In genomic region chr1:53740621-53741105, GRCh38 we compare ENCODE assay signal across 14 cellular contexts. TPM values are rescaled to one million over a fixed set of nuclear protein-coding genes. Genes with fewer than 3 reads are reported as not detected.
DNase-seq lines count a peak whose midpoint lies in the region; TF ChIP-seq lines count a peak whose summit lies in the region.
"Had no signal": no experiment of that assay in that cellular context is flagged by ENCODE, and none has a peak within 500 bp of the region (broad histone marks: within the 10 kb centered on the region; RNA-seq: fewer than 3 reads in every experiment).

No MANE protein-coding gene starts in this region.

- H3K27me3 ChIP-seq in AG04450 (ENCODE audit: control insufficient read depth, insufficient read depth, low read length): no peaks in the 10 kb centered on the region
- H3K27me3 ChIP-seq: SJCRH30 had no signal

- peaks cover 4% of the 10 kb centered on the region for H3K9me3 ChIP-seq in AG04450 (ENCODE audit: control insufficient read depth, insufficient read depth, low read length)
- H3K9me3 ChIP-seq: neutrophil had no signal

- H3K27ac ChIP-seq in AG04450 (ENCODE audit: low read depth, low read length): peak overlapping the region; percentile 77
- H3K27ac ChIP-seq: neutrophil, SJCRH30 had no signal

- intact Hi-C loops in activated T-helper 1 cell treated with anti-CD3 and anti-CD28 coated beads, Interleukin-12 subunit alpha, Interleukin-12 subunit beta, Interleukin-2, Interleukin-4 antibody, amounts not matched to agents 30 ng/mL and 10 ng/mL and 1 ng/mL, durations not matched to agents 14 hours and 24 hours and 36 hours (cut with micrococcal nuclease): no loop called here

- DNase-seq in AG04450 (ENCODE audit: low read depth, low spot score) (no peak), GM04504 (ENCODE audit: low read depth) (peak; percentile 76), immature natural killer cell (no peak), NCI-H2081 treated with DMSO at 0.1 percent for 48 hours (lab: John Stamatoyannopoulos, UW) (no peak), NCI-H1417 (lab: John Stamatoyannopoulos, UW) (no peak), A172 (ENCODE audit: low spot score) (no peak), germinal center (ENCODE audit: low spot score) (no peak)
- no peak for DNase-seq in activated T-helper 1 cell treated with anti-CD3 and anti-CD28 coated beads, Interleukin-12 subunit alpha, Interleukin-12 subunit beta, Interleukin-2, Interleukin-4 antibody, amounts not matched to agents 30 ng/mL and 10 ng/mL and 1 ng/mL, durations not matched to agents 14 hours and 24 hours and 36 hours (ENCODE audit: low spot score)
- DNase-seq: CD4-positive, CD25-positive, alpha-beta regulatory T cell; cortex of kidney; NCI-H1436; SJCRH30 had no signal

- POLR2A ChIA-PET in AG04450 (lab: Yijun Ruan, JAX): no interaction called here

- TF ChIP-seq CTCF in AG04450 (IDR thresholded peaks at IDR 0.05; ENCODE audit: low read depth, low read length): no peak

- H3K36me3 Mint-ChIP-seq in activated T-helper 1 cell treated with anti-CD3 and anti-CD28 coated beads, Interleukin-12 subunit alpha, Interleukin-12 subunit beta, Interleukin-2, Interleukin-4 antibody, amounts not matched to agents 30 ng/mL and 10 ng/mL and 1 ng/mL, durations not matched to agents 14 hours and 24 hours and 36 hours (ENCODE audit: low read depth): peaks cover 2% of the 10 kb centered on the region
- H3K36me3 Mint-ChIP-seq in immature natural killer cell: peaks cover 0 to 10% (median 0%) of the 10 kb centered on the region in 3 donors
- H3K36me3 Mint-ChIP-seq: CD4-positive, CD25-positive, alpha-beta regulatory T cell had no signal

- CTCF ChIA-PET in AG04450 (lab: Charles Lee): interaction anchor here (0.6 to 0.9 kb wide), 4 partner anchors 12 to 15 kb away, joined by 3 to 5 read pairs (median 4); no protein-coding TSS in a partner anchor

- peak overlapping the region; percentile 7; the same call in 1 of the 2 replicates for H3K4me3 ChIP-seq in AG04450 (ENCODE audit: low read depth, low read length)
- H3K4me3 ChIP-seq: SJCRH30 had no signal

- no peak overlapping the region for H3K27ac Mint-ChIP-seq in activated T-helper 1 cell treated with anti-CD3 and anti-CD28 coated beads, Interleukin-12 subunit alpha, Interleukin-12 subunit beta, Interleukin-2, Interleukin-4 antibody, amounts not matched to agents 30 ng/mL and 10 ng/mL and 1 ng/mL, durations not matched to agents 14 hours and 24 hours and 36 hours
- H3K27ac Mint-ChIP-seq in immature natural killer cell: no peak overlapping the region
- H3K27ac Mint-ChIP-seq: CD4-positive, CD25-positive, alpha-beta regulatory T cell had no signal

- H3K4me3 Mint-ChIP-seq in activated T-helper 1 cell treated with anti-CD3 and anti-CD28 coated beads, Interleukin-12 subunit alpha, Interleukin-12 subunit beta, Interleukin-2, Interleukin-4 antibody, amounts not matched to agents 30 ng/mL and 10 ng/mL and 1 ng/mL, durations not matched to agents 14 hours and 24 hours and 36 hours: peak overlapping the region; percentile 22
- H3K4me3 Mint-ChIP-seq in immature natural killer cell: peak overlapping the region in 3 of 5 donors; percentile 52 to 64 (median 54)

- H3K27me3 Mint-ChIP-seq in activated T-helper 1 cell treated with anti-CD3 and anti-CD28 coated beads, Interleukin-12 subunit alpha, Interleukin-12 subunit beta, Interleukin-2, Interleukin-4 antibody, amounts not matched to agents 30 ng/mL and 10 ng/mL and 1 ng/mL, durations not matched to agents 14 hours and 24 hours and 36 hours (ENCODE audit: insufficient read depth): peaks cover 57% of the 10 kb centered on the region
- peaks cover 8 to 31% (median 9%) of the 10 kb centered on the region in 3 donors for H3K27me3 Mint-ChIP-seq in immature natural killer cell (ENCODE audit: low read depth in 3 of 3)

- peaks cover 9% of the 10 kb centered on the region for H3K9me3 Mint-ChIP-seq in activated T-helper 1 cell treated with anti-CD3 and anti-CD28 coated beads, Interleukin-12 subunit alpha, Interleukin-12 subunit beta, Interleukin-2, Interleukin-4 antibody, amounts not matched to agents 30 ng/mL and 10 ng/mL and 1 ng/mL, durations not matched to agents 14 hours and 24 hours and 36 hours
- peaks cover 0 to 5% (median 0%) of the 10 kb centered on the region in 6 donors for H3K9me3 Mint-ChIP-seq in immature natural killer cell

- H3K4me1 Mint-ChIP-seq in activated T-helper 1 cell treated with anti-CD3 and anti-CD28 coated beads, Interleukin-12 subunit alpha, Interleukin-12 subunit beta, Interleukin-2, Interleukin-4 antibody, amounts not matched to agents 30 ng/mL and 10 ng/mL and 1 ng/mL, durations not matched to agents 14 hours and 24 hours and 36 hours (ENCODE audit: low read depth): no peaks in the 10 kb centered on the region
- H3K4me1 Mint-ChIP-seq in immature natural killer cell: peaks cover 0 to 4% of the 10 kb centered on the region in 2 donors

RNA-seq across cellular contexts. Expression of gene GLIS1, which starts 1.7 kb away (rescaled TPM):
- polyA plus RNA-seq in AG04450 (2011; rRNA removed): 0.77 and 1.3 TPM in 2 replicates
- 0.87 and 1.1 TPM in 2 replicates for polyA minus RNA-seq in AG04450 (2011; rRNA and poly(A)+ RNA removed)
- 0.05 TPM in 1 of 2 replicates, not detected in the other for total RNA-seq in activated T-helper 1 cell treated with anti-CD3 and anti-CD28 coated beads, Interleukin-12 subunit alpha, Interleukin-12 subunit beta, Interleukin-2, Interleukin-4 antibody, amounts not matched to agents 30 ng/mL and 10 ng/mL and 1 ng/mL, durations not matched to agents 14 hours and 24 hours and 36 hours
- not detected for polyA plus RNA-seq in immature natural killer cell
- 0.14 TPM in 1 of 2 replicates, not detected in the other for total RNA-seq in A172 (2014; rRNA removed; shearing (Covaris generic))
- total RNA-seq: CD4-positive, CD25-positive, alpha-beta regulatory T cell; left lobe of liver; SJCRH30 had no signal
- polyA plus RNA-seq: CD4-positive, CD25-positive, alpha-beta regulatory T cell had no signal
